ENCODE assay signal across 9 cellular contexts in genomic region chr6:25963426-25964123, GRCh38. TPM values are rescaled to one million over a fixed set of nuclear protein-coding genes. Genes with fewer than 3 reads are reported as not detected.
DNase-seq lines count a peak whose midpoint lies in the region; ATAC-seq, FAIRE-seq and TF ChIP-seq lines count a peak whose summit lies in the region.
"Had no signal": no experiment of that assay in that cellular context is flagged by ENCODE, and none has a peak within 500 bp of the region (broad histone marks: within the 10 kb centered on the region; RNA-seq: fewer than 3 reads in every experiment).

No MANE protein-coding gene starts in this region.

- CTCF ChIA-PET in SK-N-SH (lab: Yijun Ruan, JAX) (no interaction called here), PC-3 (lab: Charles Lee) (no interaction called here)

- TF ChIP-seq EP300 in SK-N-SH (IDR thresholded peaks at IDR 0.05; ENCODE audit: borderline replicate concordance in 1 of 2, low read depth in 1 of 2, low read length in 1 of 2) = no peak

- no peak overlapping the region for H3K4me2 ChIP-seq in SK-N-SH
- H3K4me2 ChIP-seq in PC-3 (ENCODE audit: low read length) = peak overlapping the region; percentile 95

- H3K4me1 ChIP-seq in SK-N-SH (ENCODE audit: control insufficient read depth in 1 of 2, insufficient read depth in 2 of 2, low read depth in 1 of 2, low read length in 1 of 2) (no peaks in the 10 kb centered on the region), PC-3 (ENCODE audit: insufficient read depth, low read length) (peaks cover 25% of the 10 kb centered on the region), neutrophil (ENCODE audit: control insufficient read depth in 1 of 2, insufficient read depth in 1 of 2, low read depth in 1 of 2, low read length in 1 of 2) (peaks cover 58 to 63% of the 10 kb centered on the region in 2 experiments)

- TF ChIP-seq CTCF in SK-N-SH (IDR thresholded peaks at IDR 0.05) (no peak), PC-3 (conservative IDR thresholded peaks at IDR 0.05; ENCODE audit: low read depth, low read length) (no peak), neutrophil (IDR thresholded peaks at IDR 0.05) (no peak), D721Med (IDR thresholded peaks at IDR 0.05; ENCODE audit: insufficient read depth, missing control alignments) (no peak)

- no TSS peak for BruUV-seq in PC-3 (replicated peaks; lab: Mats Ljungman, UMichigan)

- no peaks in the 10 kb centered on the region for H3K9me3 ChIP-seq in SK-N-SH
- H3K9me3 ChIP-seq in PC-3 (ENCODE audit: low read length) = no peaks in the 10 kb centered on the region
- no peaks in the 10 kb centered on the region for H3K9me3 ChIP-seq in neutrophil

- H3K27ac ChIP-seq in SK-N-SH (ENCODE audit: low read depth in 2 of 2, low read length in 1 of 2) = no peak overlapping the region
- H3K27ac ChIP-seq in PC-3 (ENCODE audit: low read length) = no peak overlapping the region
- peak overlapping the region; percentile 95 for H3K27ac ChIP-seq in neutrophil

- no peak for DNase-seq in SK-N-SH
- peak; percentile 72 for DNase-seq in PC-3
- DNase-seq in NCI-H446 treated with DMSO at 0.1 percent for 48 hours (lab: John Stamatoyannopoulos, UW) = no peak
- DNase-seq in D721Med (ENCODE audit: insufficient read length, low spot score) = no peak

- intact Hi-C loops in PC-3 (cut with micrococcal nuclease) = loop anchor here (2.0 to 5.0 kb wide), 2 partner anchors 29 to 59 kb away; a partner anchor contains a TSS

- H2AFZ ChIP-seq in SK-N-SH (ENCODE audit: low read depth) = no peak overlapping the region
- H2AFZ ChIP-seq in PC-3 (ENCODE audit: low read length) = no peak overlapping the region

- 53% methylated on average over 6 of the region's 6 CpGs for WGBS in SK-N-SH (ENCODE audit: low lambda C conversion rate)

- H3K9ac ChIP-seq in SK-N-SH (no peak overlapping the region), PC-3 (ENCODE audit: low read length) (peak overlapping the region; percentile 34; the same call in 1 of the 2 replicates)

- FAIRE-seq in D721Med (lab: Jason Lieb, UNC) = no peak

- H4K20me1 ChIP-seq in SK-N-SH (ENCODE audit: insufficient read depth) (no peaks in the 10 kb centered on the region), PC-3 (ENCODE audit: low read length) (peaks cover 4% of the 10 kb centered on the region; the same call in 1 of the 2 replicates)

- H3K36me3 ChIP-seq in SK-N-SH (replicated peaks in 1 of 2; ENCODE audit: control insufficient read depth in 1 of 2, insufficient read depth in 2 of 2, low read length in 1 of 2) (peaks cover 0 to 8% of the 10 kb centered on the region in 2 experiments), PC-3 (ENCODE audit: low read depth, low read length) (peaks cover 18% of the 10 kb centered on the region), neutrophil (peaks cover 39% of the 10 kb centered on the region)

- H3F3A ChIP-seq in SK-N-SH (replicated peaks; ENCODE audit: insufficient read depth) (no peaks in the 10 kb centered on the region), PC-3 (ENCODE audit: low read length, unreplicated experiment) (no peaks in the 10 kb centered on the region)

- H3K9me2 ChIP-seq in SK-N-SH (no peaks in the 10 kb centered on the region), PC-3 (replicated peaks; ENCODE audit: low read length) (no peaks in the 10 kb centered on the region)

- TF ChIP-seq RAD21 in SK-N-SH (IDR thresholded peaks at IDR 0.05; ENCODE audit: low read length) = no peak

- H3K4me3 ChIP-seq in SK-N-SH (ENCODE audit: low read depth in 2 of 2, low read length in 1 of 2) (peak overlapping the region in 1 of 2 experiments; percentile 30; a peak in 1 of 4 replicates), PC-3 (ENCODE audit: low read length) (peak overlapping the region; percentile 78), neutrophil (ENCODE audit: low read depth in 1 of 2, low read length in 1 of 2) (peak overlapping the region; percentile 72 to 79)

- H3K79me2 ChIP-seq in SK-N-SH (ENCODE audit: insufficient read depth) = no peaks in the 10 kb centered on the region
- peaks cover 21% of the 10 kb centered on the region for H3K79me2 ChIP-seq in PC-3 (ENCODE audit: low read length)

- H3K27me3 ChIP-seq in SK-N-SH (ENCODE audit: insufficient read depth) (no peaks in the 10 kb centered on the region), PC-3 (ENCODE audit: low read length) (no peaks in the 10 kb centered on the region), neutrophil (no peaks in the 10 kb centered on the region)

- ATAC-seq in SK-N-SH treated with all-trans-retinoic acid at 6 μM for 48 hours (peak; percentile 15; the same call in 2 of the 3 replicates), PC-3 (peak; percentile 9; the same call in 1 of the 2 replicates), esophagus mucosa (peak; percentile 45), GM19467 (IDR thresholded peaks at IDR 0.05; ENCODE audit: unreplicated experiment) (no peak)

- POLR2A ChIA-PET in SK-N-SH (lab: Yijun Ruan, JAX) = no interaction called here
- POLR2A ChIA-PET in PC-3 (lab: Charles Lee; ENCODE audit: unreplicated experiment) = no interaction called here

TF ChIP-seq in SK-N-SH treated with all-trans-retinoic acid at 6 μM for 48 hours, 23 proteins besides CTCF, POLR2A, EP300 and RAD21 (continues in another document):
- TF ChIP-seq CSDC2 (CRISPR knock-in tag; IDR thresholded peaks at IDR 0.05) = no peak
- no peak for TF ChIP-seq TOX (CRISPR knock-in tag; IDR thresholded peaks at IDR 0.05; ENCODE audit: borderline replicate concordance)
- no peak for TF ChIP-seq ESRRG (CRISPR knock-in tag; IDR thresholded peaks at IDR 0.05)
- TF ChIP-seq ARNTL (CRISPR knock-in tag; IDR thresholded peaks at IDR 0.05; ENCODE audit: borderline replicate concordance, low read depth) = no peak
- TF ChIP-seq PPARA (CRISPR knock-in tag; IDR thresholded peaks at IDR 0.05; ENCODE audit: borderline replicate concordance) = no peak
- no peak for TF ChIP-seq ZC3H10 (CRISPR knock-in tag; IDR thresholded peaks at IDR 0.05)
- no peak for TF ChIP-seq GLIS3 (CRISPR knock-in tag; IDR thresholded peaks at IDR 0.05)
- TF ChIP-seq CSRNP3 (CRISPR knock-in tag; IDR thresholded peaks at IDR 0.05) = no peak

TF ChIP-seq in SK-N-SH, 30 proteins besides CTCF, POLR2A, EP300 and RAD21 (continues in another document):
- TF ChIP-seq MXI1 (IDR thresholded peaks at IDR 0.05; ENCODE audit: low read depth, low read length) (no peak), TCF12 (IDR thresholded peaks at IDR 0.05) (no peak), ELF1 (IDR thresholded peaks at IDR 0.05) (no peak), GABPA (IDR thresholded peaks at IDR 0.05; ENCODE audit: low read depth) (no peak), USF2 (IDR thresholded peaks at IDR 0.05; ENCODE audit: borderline replicate concordance, low read depth, low read length) (no peak), ZBTB33 (IDR thresholded peaks at IDR 0.05; ENCODE audit: borderline replicate concordance, low read depth) (no peak), TAF1 (IDR thresholded peaks at IDR 0.05; ENCODE audit: borderline replicate concordance, low read depth, low read length) (no peak), SMC3 (IDR thresholded peaks at IDR 0.05; ENCODE audit: low read depth, low read length) (no peak), NFIC (IDR thresholded peaks at IDR 0.05; ENCODE audit: borderline replicate concordance) (no peak), FOXM1 (IDR thresholded peaks at IDR 0.05; ENCODE audit: low read depth) (no peak), USF1 (IDR thresholded peaks at IDR 0.05; ENCODE audit: borderline replicate concordance, low read depth) (no peak), MAX (IDR thresholded peaks at IDR 0.05; ENCODE audit: low read depth) (no peak), NRF1 (IDR thresholded peaks at IDR 0.05; ENCODE audit: low read depth, low read length) (no peak)

RNA-seq across cellular contexts. Expression of gene TRIM38, which starts 1.0 kb away (rescaled TPM):
- polyA plus RNA-seq in SK-N-SH (2012; rRNA removed) = 0.62 and 0.88 TPM in 2 replicates
- polyA plus RNA-seq in SK-N-SH (2012; cell fraction: cytosol; rRNA removed) = 0.55 and 0.62 TPM in 2 replicates
- 1.6 and 2.5 TPM in 2 replicates for polyA plus RNA-seq in SK-N-SH (2012; cell fraction: nucleus; rRNA removed)
- total RNA-seq in PC-3 (2014; rRNA removed) = 5.6 and 6.4 TPM in 2 replicates
- total RNA-seq in esophagus mucosa = 7.2 TPM

RNA-seq across cellular contexts. Expression of gene SLC17A2, which starts 33.1 kb away (rescaled TPM):
- not detected in 2 replicates for polyA plus RNA-seq in SK-N-SH (2012; rRNA removed)
- not detected in 2 replicates for polyA plus RNA-seq in SK-N-SH (2012; cell fraction: cytosol; rRNA removed)
- not detected in 2 replicates for polyA plus RNA-seq in SK-N-SH (2012; cell fraction: nucleus; rRNA removed)
- total RNA-seq in PC-3 (2014; rRNA removed) (not detected in 2 replicates), esophagus mucosa (not detected)
- total RNA-seq: Daoy had no signal
